30 cellular contexts compared by ENCODE assay signal in genomic region chr9:101923451-101923850, GRCh38.
"Had no signal": no experiment of that assay in that cellular context is flagged by ENCODE, and none has a peak within 500 bp of the region (broad histone marks: within the 10 kb centered on the region; RNA-seq: fewer than 3 reads in every experiment).

No MANE protein-coding gene starts in this region.

- H3K9me3 ChIP-seq: adrenal gland had no signal

- H3K27me3 ChIP-seq: adrenal gland, cardiac muscle cell had no signal

- H3K4me1 ChIP-seq: adrenal gland had no signal

- DNase-seq: activated B cell treated with CpG ODN at 0.5 μM for 24 hours; activated CD4-positive, alpha-beta memory T cell treated with anti-CD3 and anti-CD28 coated beads for 36 hours; activated CD4-positive, alpha-beta T cell treated with anti-CD3 and anti-CD28 coated beads for 4 hours; activated CD4-positive, alpha-beta T cell treated with anti-CD3 and anti-CD28 coated beads, Interleukin-2, amount 10 ng/mL, durations not matched to agents 24 days and 14 days; activated CD4-positive, alpha-beta T cell treated with anti-CD3 and anti-CD28 coated beads, Interleukin-2, amount 50 U/mL, for 1 hour; activated CD4-positive, alpha-beta T cell treated with anti-CD3 and anti-CD28 coated beads, Interleukin-2, amount 50 U/mL, for 4 hours; activated CD4-positive, CD25-positive, alpha-beta regulatory T cell treated with anti-CD3 and anti-CD28 coated beads, Interleukin-2, amount 50 U/mL, for 72 hours; activated CD8-positive, alpha-beta memory T cell treated with anti-CD3 and anti-CD28 coated beads, Interleukin-2, amount 50 U/mL, for 4 hours; activated CD8-positive, alpha-beta T cell treated with anti-CD3 and anti-CD28 coated beads for 36 hours; activated effector memory CD4-positive, alpha-beta T cell treated with anti-CD3 and anti-CD28 coated beads, Interleukin-2, amount 50 U/mL, for 16 hours; activated gamma-delta T cell treated with Interleukin-2 at 50 U/mL for 16 hours; activated naive CD4-positive, alpha-beta T cell; activated naive CD4-positive, alpha-beta T cell treated with anti-CD3 and anti-CD28 coated beads for 36 hours; activated naive CD4-positive, alpha-beta T cell treated with anti-CD3 and anti-CD28 coated beads, Interleukin-2, amount 50 U/mL, for 16 hours; activated naive CD8-positive, alpha-beta T cell treated with anti-CD3 and anti-CD28 coated beads for 36 hours; activated T-cell treated with anti-CD3 and anti-CD28 coated beads for 4 hours; activated T-cell treated with anti-CD3 and anti-CD28 coated beads, Interleukin-2, amount 50 U/mL, for 1 hour; activated T-cell treated with anti-CD3 and anti-CD28 coated beads, Interleukin-2, amount 50 U/mL, for 4 hours; activated T-cell treated with anti-CD3 and anti-CD28 coated beads, Interleukin-2, amount 50 U/mL, for 72 hours; adrenal gland; amniotic stem cell; aorta; caudate nucleus; cerebellar nuclear complex; T-helper 2 cell; T-helper 9 cell had no signal

- H3K27ac ChIP-seq: adrenal gland, cardiac muscle cell, VCaP had no signal

- ATAC-seq: activated CD8-positive, alpha-beta T cell treated with anti-CD3 and anti-CD28 coated beads for 36 hours; activated naive CD4-positive, alpha-beta T cell treated with anti-CD3 and anti-CD28 coated beads, Interleukin-2, amount 50 U/mL, for 72 hours; activated T-cell treated with anti-CD3 and anti-CD28 coated beads, Interleukin-2, amount 50 U/mL, for 4 hours; activated T-cell treated with anti-CD3 and anti-CD28 coated beads, Interleukin-2, amount 50 U/mL, for 72 hours; activated T-helper 17 cell treated with anti-CD3 and anti-CD28 coated beads, Interleukin-2, amount 50 U/mL, for 72 hours had no signal

- H3K36me3 ChIP-seq: adrenal gland, cardiac muscle cell had no signal

- H3K4me3 ChIP-seq: adrenal gland, cardiac muscle cell had no signal
